14 cellular contexts compared by ENCODE assay signal in genomic region chr2:241665731-241666440, GRCh38. TPM values are rescaled to one million over a fixed set of nuclear protein-coding genes. Genes with fewer than 3 reads are reported as not detected.
DNase-seq lines count a peak whose midpoint lies in the region; ATAC-seq and TF ChIP-seq lines count a peak whose summit lies in the region.
"Had no signal": no experiment of that assay in that cellular context is flagged by ENCODE, and none has a peak within 500 bp of the region (broad histone marks: within the 10 kb centered on the region; RNA-seq: fewer than 3 reads in every experiment).

No MANE protein-coding gene starts in this region.

- no peak overlapping the region for H3K27ac ChIP-seq in RWPE2 (ENCODE audit: poor library complexity, severe bottlenecking)
- no peak overlapping the region for H3K27ac ChIP-seq in tibial artery
- H3K27ac ChIP-seq in testis, result no peak overlapping the region

- no peaks in the 10 kb centered on the region for H3K9me3 ChIP-seq in RWPE2 (ENCODE audit: severe bottlenecking)
- H3K9me3 ChIP-seq in tibial artery, result no peaks in the 10 kb centered on the region
- no peaks in the 10 kb centered on the region for H3K9me3 ChIP-seq in testis

- intact Hi-C loops in CD14-positive monocyte (cut with micrococcal nuclease) (no loop called here), tibial artery (cut with DNase I; ENCODE audit: low total_unique reads) (no loop called here), testis (cut with DNase I; ENCODE audit: low total_unique reads) (no loop called here)

- DNase-seq in CD14-positive monocyte (ENCODE audit: low spot score), result no peak
- DNase-seq in RWPE2 (ENCODE audit: low spot score), result peak; percentile 59
- DNase-seq in choroid plexus epithelial cell (ENCODE audit: low read depth), result no peak
- DNase-seq in nephron progenitor cell, result no peak
- DNase-seq in tibial artery, result no peak
- no peak for DNase-seq in testis
- DNase-seq in NCI-H128 (lab: John Stamatoyannopoulos, UW; ENCODE audit: unreplicated experiment), result no peak
- DNase-seq in effector memory CD8-positive, alpha-beta T cell, result no peak
- DNase-seq: cerebellar nuclear complex, NCI-H226 had no signal

- H3K36me3 ChIP-seq in RWPE2 (ENCODE audit: low read depth) (peaks cover 20% of the 10 kb centered on the region), tibial artery (peaks cover 44 to 74% (median 62%) of the 10 kb centered on the region in 3 donors), testis (ENCODE audit: low read depth, missing control alignments) (no peaks in the 10 kb centered on the region)

- H3K9me3 Mint-ChIP-seq in CD14-positive monocyte (no peaks in the 10 kb centered on the region), nephron progenitor cell (no peaks in the 10 kb centered on the region)
- H3K9me3 Mint-ChIP-seq in effector memory CD8-positive, alpha-beta T cell, result no peaks in the 10 kb centered on the region
- H3K9me3 Mint-ChIP-seq: CD4-positive, CD25-positive, alpha-beta regulatory T cell; stimulated activated naive CD8-positive, alpha-beta T cell treated with anti-CD3 and anti-CD28 coated beads, Interleukin-15, Interleukin-2, amounts not matched to agents 100 ng/mL and 50 ng/mL, for 24 hours; T-helper 1 cell treated with Interleukin-12 subunit alpha and Interleukin-12 subunit beta and Interleukin-4 antibody, amounts not matched to agents 30 μg/mL and 1 μg/mL, for 36 hours had no signal

- H3K4me3 ChIP-seq in RWPE2 (ENCODE audit: severe bottlenecking) (no peak overlapping the region), choroid plexus epithelial cell (ENCODE audit: low read depth, low read length) (peak overlapping the region; percentile 18), tibial artery (no peak overlapping the region), testis (no peak overlapping the region)

- WGBS in testis, 2 donors, result 88 to 91% methylated on average over 23 of the region's 23 CpGs

- H3K27me3 Mint-ChIP-seq in CD14-positive monocyte (ENCODE audit: low read depth in 3 of 3) (no peaks in the 10 kb centered on the region), nephron progenitor cell (ENCODE audit: low read depth, poor library complexity) (no peaks in the 10 kb centered on the region)
- no peaks in the 10 kb centered on the region for H3K27me3 Mint-ChIP-seq in effector memory CD8-positive, alpha-beta T cell
- H3K27me3 Mint-ChIP-seq: CD4-positive, CD25-positive, alpha-beta regulatory T cell; stimulated activated naive CD8-positive, alpha-beta T cell treated with anti-CD3 and anti-CD28 coated beads, Interleukin-15, Interleukin-2, amounts not matched to agents 100 ng/mL and 50 ng/mL, for 24 hours had no signal

- H3K4me1 ChIP-seq in RWPE2 (ENCODE audit: insufficient read depth, poor library complexity, severe bottlenecking) (peaks cover 10% of the 10 kb centered on the region), tibial artery (no peaks in the 10 kb centered on the region), testis (no peaks in the 10 kb centered on the region)

- H3K27ac Mint-ChIP-seq in CD14-positive monocyte (peak overlapping the region in 2 of 7 donors; percentile 46 to 52), nephron progenitor cell (peak overlapping the region; percentile 54)
- H3K27ac Mint-ChIP-seq in effector memory CD8-positive, alpha-beta T cell, result peak overlapping the region in 1 of 2 donors; percentile 55
- H3K27ac Mint-ChIP-seq: activated CD8-positive, alpha-beta T cell treated with anti-CD3 and anti-CD28 coated beads, Interleukin-2, amount 10 ng/mL, durations not matched to agents 7 days and 5 days; CD4-positive, CD25-positive, alpha-beta regulatory T cell had no signal

- no peak for TF ChIP-seq POLR2A in testis (IDR thresholded peaks at IDR 0.05)

- H3K4me3 Mint-ChIP-seq in CD14-positive monocyte, result no peak overlapping the region
- peak overlapping the region; percentile 75 for H3K4me3 Mint-ChIP-seq in nephron progenitor cell
- H3K4me3 Mint-ChIP-seq in effector memory CD8-positive, alpha-beta T cell, result no peak overlapping the region
- H3K4me3 Mint-ChIP-seq: activated CD8-positive, alpha-beta T cell treated with anti-CD3 and anti-CD28 coated beads, Interleukin-2, amount 10 ng/mL, durations not matched to agents 7 days and 5 days; CD4-positive, CD25-positive, alpha-beta regulatory T cell; stimulated activated naive CD8-positive, alpha-beta T cell treated with anti-CD3 and anti-CD28 coated beads, Interleukin-15, Interleukin-2, amounts not matched to agents 100 ng/mL and 50 ng/mL, for 24 hours; T-helper 1 cell treated with Interleukin-12 subunit alpha and Interleukin-12 subunit beta and Interleukin-4 antibody, amounts not matched to agents 30 μg/mL and 1 μg/mL, for 36 hours had no signal

- peaks cover 53 to 69% of the 10 kb centered on the region in 2 donors for H3K36me3 Mint-ChIP-seq in CD14-positive monocyte
- peaks cover 41% of the 10 kb centered on the region for H3K36me3 Mint-ChIP-seq in nephron progenitor cell (ENCODE audit: low read depth)
- peaks cover 40% of the 10 kb centered on the region for H3K36me3 Mint-ChIP-seq in effector memory CD8-positive, alpha-beta T cell (ENCODE audit: insufficient read depth)

- H3K4me1 Mint-ChIP-seq in CD14-positive monocyte, result no peaks in the 10 kb centered on the region
- peaks cover 38% of the 10 kb centered on the region for H3K4me1 Mint-ChIP-seq in nephron progenitor cell
- peaks cover 3 to 5% of the 10 kb centered on the region in 2 donors for H3K4me1 Mint-ChIP-seq in effector memory CD8-positive, alpha-beta T cell (ENCODE audit: low read depth in 2 of 2)

- no peak for ATAC-seq in RWPE2 (ENCODE audit: low read depth)
- no peak for ATAC-seq in effector memory CD8-positive, alpha-beta T cell (replicated peaks)

- peak; percentile 3 for TF ChIP-seq CTCF in CD14-positive monocyte (IDR thresholded peaks at IDR 0.05)
- TF ChIP-seq CTCF in RWPE2 (IDR thresholded peaks at IDR 0.05; ENCODE audit: poor library complexity, severe bottlenecking), result peak; percentile 28
- TF ChIP-seq CTCF in choroid plexus epithelial cell (conservative IDR thresholded peaks at IDR 0.05; ENCODE audit: low read depth, low read length), result no peak
- TF ChIP-seq CTCF in nephron progenitor cell (IDR thresholded peaks at IDR 0.05), result no peak
- TF ChIP-seq CTCF in tibial artery (IDR thresholded peaks at IDR 0.05), result no peak
- no peak for TF ChIP-seq CTCF in testis (IDR thresholded peaks at IDR 0.05)

- no peaks in the 10 kb centered on the region for H3K27me3 ChIP-seq in RWPE2 (ENCODE audit: insufficient read depth, poor library complexity, severe bottlenecking)
- no peaks in the 10 kb centered on the region for H3K27me3 ChIP-seq in tibial artery
- H3K27me3 ChIP-seq in testis, result no peaks in the 10 kb centered on the region

RNA-seq across cellular contexts. Expression of gene DTYMK, which starts 20.7 kb away (rescaled TPM):
- polyA plus RNA-seq in CD14-positive monocyte (10 to 100 TPM; 18.7 to 23.5 TPM), testis (ENCODE audit: insufficient read depth, low read depth, low replicate concordance) (16.4 TPM)
- 10 to 100 TPM; 27.4 to 30.0 TPM for total RNA-seq in testis

RNA-seq across cellular contexts. Expression of gene ATG4B, which starts 28.4 kb away (rescaled TPM):
- polyA plus RNA-seq in CD14-positive monocyte, result 10 to 100 TPM; 54.5 to 58.9 TPM
- total RNA-seq in testis, result 100 to 1,000 TPM; 149 to 159 TPM
- 123 TPM for polyA plus RNA-seq in testis (ENCODE audit: insufficient read depth, low read depth, low replicate concordance)

RNA-seq across cellular contexts. Expression of gene THAP4, which starts 28.9 kb away (rescaled TPM):
- polyA plus RNA-seq in CD14-positive monocyte (10 to 100 TPM; 15.1 to 16.3 TPM), testis (ENCODE audit: insufficient read depth, low read depth, low replicate concordance) (73.5 TPM)
- total RNA-seq in testis, result 10 to 100 TPM; 61.3 to 73.5 TPM

RNA-seq across cellular contexts. Expression of gene ING5, which starts 36.0 kb away (rescaled TPM):
- polyA plus RNA-seq in CD14-positive monocyte, result 1 to 10 TPM; 6.5 to 6.6 TPM
- 10 to 100 TPM; 44.5 to 56.9 TPM for total RNA-seq in testis
- polyA plus RNA-seq in testis (ENCODE audit: insufficient read depth, low read depth, low replicate concordance), result 21.5 TPM

Comparison
In these comparisons a context has a peak if more than half of its experiments do, and no peak if none do; other contexts are left out.
1. CTCF ChIP-seq: peak in CD14-positive monocyte (single experiment) and RWPE2 (single experiment); none in choroid plexus epithelial cell (single experiment), nephron progenitor cell (single experiment), tibial artery (0 of 2) and testis (0 of 3).